Comparison of ENCODE assay signal across 10 cellular contexts in the genomic region with DNA sequence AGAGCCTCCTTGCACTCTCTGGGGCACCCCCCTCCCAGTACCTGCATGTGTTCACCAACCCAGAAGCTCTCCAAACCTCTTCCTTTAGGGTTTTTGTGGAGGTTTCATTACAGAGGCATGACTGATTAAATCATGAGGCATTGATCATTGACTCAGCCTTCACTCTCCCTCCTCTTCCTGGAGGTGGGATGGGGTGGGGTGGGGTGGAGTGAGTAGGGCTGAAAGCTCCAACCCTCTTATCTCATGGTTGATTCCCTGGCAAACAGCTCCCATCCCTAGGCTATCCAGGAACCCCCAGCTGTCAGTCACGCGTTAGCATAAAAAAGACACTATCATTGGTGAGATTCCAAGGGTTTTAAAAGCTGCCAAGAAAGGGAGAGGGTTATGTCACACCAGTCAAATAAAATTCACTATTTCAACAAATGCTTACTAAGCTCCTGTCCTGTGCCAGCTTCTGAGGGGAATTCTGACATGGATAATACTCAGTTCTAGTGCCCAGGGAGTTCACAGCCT. TPM values are rescaled to one million over a fixed set of nuclear protein-coding genes. Genes with fewer than 3 reads are reported as not detected.
DNase-seq lines count a peak whose midpoint lies in the region; ATAC-seq, FAIRE-seq and TF ChIP-seq lines count a peak whose summit lies in the region.
"Had no signal": no experiment of that assay in that cellular context is flagged by ENCODE, and none has a peak within 500 bp of the region (broad histone marks: within the 10 kb centered on the region; RNA-seq: fewer than 3 reads in every experiment).

No MANE protein-coding gene starts in this region.

- no peak overlapping the region for H2AFZ ChIP-seq in HepG2 (ENCODE audit: low read length)

- CTCF ChIA-PET in HepG2 (lab: Yijun Ruan, JAX; ENCODE audit: low intra/inter-chr PET ratio, low total read pairs): no interaction called here

- H4K20me1 ChIP-seq in HepG2 (ENCODE audit: insufficient read depth, low read length): no peaks in the 10 kb centered on the region

- ATAC-seq in HepG2: no peak
- ATAC-seq in RWPE2 (ENCODE audit: low read depth): peak; percentile 81
- ATAC-seq in upper lobe of right lung: peak; percentile 35
- no peak for ATAC-seq in HG02852 (IDR thresholded peaks at IDR 0.05; ENCODE audit: unreplicated experiment)

- TF ChIP-seq RAD21 in liver (IDR thresholded peaks at IDR 0.05): no peak
- TF ChIP-seq RAD21 in HepG2 (CRISPR knock-in tag; IDR thresholded peaks at IDR 0.05): no peak

- H3K79me2 ChIP-seq in HepG2 (ENCODE audit: insufficient read depth, low read length): no peaks in the 10 kb centered on the region

- TF ChIP-seq EP300 in HepG2 (IDR thresholded peaks at IDR 0.05; ENCODE audit: low read depth in 2 of 2, low read length in 2 of 2) (no peak), HepG2 (CRISPR knock-in tag; IDR thresholded peaks at IDR 0.05; ENCODE audit: borderline replicate concordance) (no peak), tibial nerve (IDR thresholded peaks at IDR 0.05) (no peak)

- intact Hi-C loops in HepG2 (cut with micrococcal nuclease; ENCODE audit: unreplicated experiment) (no loop called here), upper lobe of right lung (cut with DNase I) (no loop called here)

- H3K4me3 ChIP-seq in liver (ENCODE audit: low read depth in 1 of 3, low read length in 3 of 3): no peak overlapping the region
- H3K4me3 ChIP-seq in HepG2 (replicated peaks in 1 of 3; ENCODE audit: insufficient read depth in 1 of 3, low read depth in 2 of 3, low read length in 3 of 3): no peak overlapping the region
- no peak overlapping the region for H3K4me3 ChIP-seq in RWPE2 (ENCODE audit: severe bottlenecking)
- H3K4me3 ChIP-seq in fibroblast of mammary gland (ENCODE audit: control insufficient read depth, low read depth, low read length): no peak overlapping the region
- H3K4me3 ChIP-seq in upper lobe of right lung: no peak overlapping the region
- H3K4me3 ChIP-seq in tibial nerve: no peak overlapping the region
- H3K4me3 ChIP-seq: psoas muscle had no signal

- no peak for TF ChIP-seq POLR2A in HepG2 (IDR thresholded peaks at IDR 0.05; ENCODE audit: insufficient read depth in 1 of 2, low read depth in 2 of 2, low read length in 2 of 2)
- TF ChIP-seq POLR2A in tibial nerve (IDR thresholded peaks at IDR 0.05): no peak

- BruUV-seq in HepG2 (replicated peaks; lab: Mats Ljungman, UMichigan): no TSS peak

- no peak for DNase-seq in HepG2 (ENCODE audit: low spot score)
- DNase-seq in RWPE2 (ENCODE audit: low spot score): peak; percentile 80
- DNase-seq in fibroblast of mammary gland (ENCODE audit: low read depth): peak; percentile 68
- no peak for DNase-seq in upper lobe of right lung
- no peak for DNase-seq in tibial nerve (ENCODE audit: low spot score in 2 of 2)
- no peak for DNase-seq in hypothalamus (lab: John Stamatoyannopoulos, UW)
- DNase-seq: activated CD4-positive, alpha-beta T cell treated with anti-CD3 and anti-CD28 coated beads, Interleukin-2, amount 50 U/mL, for 4 hours; psoas muscle had no signal

- H3K9me3 ChIP-seq in liver (ENCODE audit: control insufficient read depth in 4 of 4, low read length in 3 of 4) (no peaks in the 10 kb centered on the region), HepG2 (ENCODE audit: low read length) (no peaks in the 10 kb centered on the region), RWPE2 (ENCODE audit: severe bottlenecking) (no peaks in the 10 kb centered on the region), upper lobe of right lung (no peaks in the 10 kb centered on the region), tibial nerve (no peaks in the 10 kb centered on the region)
- H3K9me3 ChIP-seq: psoas muscle had no signal

- H3K9ac ChIP-seq in liver (ENCODE audit: low read depth in 1 of 2, low read length in 2 of 2) (no peak overlapping the region), HepG2 (ENCODE audit: insufficient read depth, low read depth, low read length) (no peak overlapping the region)

- TF ChIP-seq CTCF in liver (IDR thresholded peaks at IDR 0.05; ENCODE audit: low read depth, low read length, missing input control): no peak
- no peak for TF ChIP-seq CTCF in HepG2 (CRISPR knock-in tag; IDR thresholded peaks at IDR 0.05)
- TF ChIP-seq CTCF in RWPE2 (IDR thresholded peaks at IDR 0.05; ENCODE audit: poor library complexity, severe bottlenecking): no peak
- no peak for TF ChIP-seq CTCF in fibroblast of mammary gland (conservative IDR thresholded peaks at IDR 0.05; ENCODE audit: control insufficient read depth, insufficient read depth, low read depth, low read length)
- TF ChIP-seq CTCF in upper lobe of right lung (IDR thresholded peaks at IDR 0.05): no peak
- TF ChIP-seq CTCF in tibial nerve (IDR thresholded peaks at IDR 0.05): no peak

- H3K4me2 ChIP-seq in HepG2 (ENCODE audit: low read depth, low read length): no peak overlapping the region

- H3K27ac ChIP-seq in liver (ENCODE audit: low read depth in 1 of 2, low read length in 2 of 2): peak overlapping the region; percentile 38 to 77
- H3K27ac ChIP-seq in HepG2 (ENCODE audit: extremely low read length, insufficient read depth, low read length): no peak overlapping the region
- peak overlapping the region; percentile 98 for H3K27ac ChIP-seq in RWPE2 (ENCODE audit: poor library complexity, severe bottlenecking)
- H3K27ac ChIP-seq in upper lobe of right lung: no peak overlapping the region
- H3K27ac ChIP-seq in tibial nerve: no peak overlapping the region
- H3K27ac ChIP-seq: psoas muscle had no signal

- in situ Hi-C loops in HepG2 (cut with HindIII; ENCODE audit: extremely low pct_ligation_motif_present, low pct_unique_long_range_greater_than_20kb): no loop called here

- peaks cover 4 to 12% (median 12%) of the 10 kb centered on the region in 4 donors for H3K4me1 ChIP-seq in liver (ENCODE audit: control insufficient read depth in 4 of 4, insufficient read depth in 4 of 4, low read length in 3 of 4)
- H3K4me1 ChIP-seq in HepG2 (ENCODE audit: insufficient read depth, low read length): no peaks in the 10 kb centered on the region
- H3K4me1 ChIP-seq in RWPE2 (ENCODE audit: insufficient read depth, poor library complexity, severe bottlenecking): peaks cover 68% of the 10 kb centered on the region
- peaks cover 27% of the 10 kb centered on the region for H3K4me1 ChIP-seq in upper lobe of right lung
- no peaks in the 10 kb centered on the region for H3K4me1 ChIP-seq in tibial nerve

- H3K36me3 ChIP-seq in liver (ENCODE audit: control insufficient read depth in 4 of 4, insufficient read depth in 3 of 4, low read depth in 1 of 4, low read length in 3 of 4) (no peaks in the 10 kb centered on the region), HepG2 (replicated peaks in 1 of 2; ENCODE audit: control insufficient read depth in 1 of 2, insufficient read depth in 2 of 2, low read length in 2 of 2) (no peaks in the 10 kb centered on the region), RWPE2 (ENCODE audit: low read depth) (no peaks in the 10 kb centered on the region), upper lobe of right lung (no peaks in the 10 kb centered on the region), tibial nerve (no peaks in the 10 kb centered on the region)

- WGBS in liver: 21% methylated on average over 2 of the region's 2 CpGs
- 57% methylated on average over 2 of the region's 2 CpGs for WGBS in HepG2 (ENCODE audit: low lambda C conversion rate)
- WGBS in tibial nerve, 2 donors: 52 to 65% methylated on average over 2 of the region's 2 CpGs

- FAIRE-seq in HepG2 (lab: Jason Lieb, UNC): no peak

- POLR2A ChIA-PET in HepG2 (lab: Yijun Ruan, JAX): no interaction called here

- H3K27me3 ChIP-seq in liver (ENCODE audit: control insufficient read depth in 4 of 4, insufficient read depth in 4 of 4, low read length in 3 of 4) (no peaks in the 10 kb centered on the region), HepG2 (ENCODE audit: control insufficient read depth in 1 of 2, insufficient read depth in 2 of 2, low read length in 2 of 2) (peaks cover 1 to 43% of the 10 kb centered on the region in 2 experiments; a peak in 4 of 5 replicates), RWPE2 (ENCODE audit: insufficient read depth, poor library complexity, severe bottlenecking) (no peaks in the 10 kb centered on the region), upper lobe of right lung (no peaks in the 10 kb centered on the region), tibial nerve (peaks cover 0 to 13% of the 10 kb centered on the region in 2 donors)

RNA-seq across cellular contexts. Expression of gene IL24, which starts 7.1 kb away (rescaled TPM):
- not detected for total RNA-seq in liver
- under 1 TPM in 1 of 2 donors, not detected in 1; 0.13 TPM for polyA plus RNA-seq in liver
- not detected in 2 replicates for total RNA-seq in HepG2 (2016; rRNA removed; fragmentation: Illumina TruSeq; extraction: Trizol)
- not detected in 2 replicates for total RNA-seq in HepG2 (2016; cell fraction: cytosol; rRNA removed; fragmentation: Illumina TruSeq; extraction: Trizol; ENCODE audit: low read depth)
- total RNA-seq in HepG2 (2016; cell fraction: insoluble cytoplasmic fraction; rRNA removed; fragmentation: Illumina TruSeq; extraction: Trizol): not detected in 2 replicates
- total RNA-seq in HepG2 (2016; cell fraction: membrane; rRNA removed; fragmentation: Illumina TruSeq; extraction: Trizol): not detected in 2 replicates
- total RNA-seq in HepG2 (2016; cell fraction: nucleus; rRNA removed; fragmentation: Illumina TruSeq; extraction: Trizol): not detected in 2 replicates
- polyA plus RNA-seq in HepG2 (2011; rRNA removed): not detected in 2 replicates
- polyA plus RNA-seq in HepG2 (2011; cell fraction: cytosol; rRNA removed): not detected in 2 replicates
- not detected in 2 replicates for polyA plus RNA-seq in HepG2 (2011; cell fraction: nucleus; rRNA removed)
- not detected in 2 replicates for polyA plus RNA-seq in HepG2 (2012)
- polyA plus RNA-seq in HepG2 (2016; cell fraction: cytosol; fragmentation: Illumina TruSeq; extraction: Trizol; ENCODE audit: low read depth): not detected in 2 replicates
- not detected in 2 replicates for polyA plus RNA-seq in HepG2 (2016; cell fraction: insoluble cytoplasmic fraction; fragmentation: Illumina TruSeq; extraction: Trizol; ENCODE audit: low read depth)
- not detected in 2 replicates for polyA plus RNA-seq in HepG2 (2016; cell fraction: membrane; fragmentation: Illumina TruSeq; extraction: Trizol; ENCODE audit: low read depth)
- not detected in 2 replicates for polyA plus RNA-seq in HepG2 (2016; cell fraction: nucleus; fragmentation: Illumina TruSeq; extraction: Trizol; ENCODE audit: insufficient read depth, low read depth)
- polyA minus RNA-seq in HepG2 (2011; rRNA and poly(A)+ RNA removed; ENCODE audit: low replicate concordance): 0.12 TPM in 1 of 2 replicates, not detected in the other
- polyA minus RNA-seq in HepG2 (2011; cell fraction: cytosol; rRNA and poly(A)+ RNA removed): not detected in 2 replicates
- not detected in 2 replicates for polyA minus RNA-seq in HepG2 (2011; cell fraction: nucleus; rRNA and poly(A)+ RNA removed)
- not detected for total RNA-seq in upper lobe of right lung
- not detected for total RNA-seq in tibial nerve

RNA-seq across cellular contexts. Expression of gene IL20, which starts 24.8 kb away (rescaled TPM):
- total RNA-seq in liver (under 1 TPM in 1 of 2 donors, not detected in 1; 0.17 TPM), HepG2 (2016; rRNA removed; fragmentation: Illumina TruSeq; extraction: Trizol) (not detected in 2 replicates), upper lobe of right lung (not detected), tibial nerve (not detected)
- polyA plus RNA-seq in liver (not detected), HepG2 (2011; rRNA removed) (0.05 TPM in 1 of 2 replicates, not detected in the other)
- not detected in 2 replicates for total RNA-seq in HepG2 (2016; cell fraction: cytosol; rRNA removed; fragmentation: Illumina TruSeq; extraction: Trizol; ENCODE audit: low read depth)
- total RNA-seq in HepG2 (2016; cell fraction: insoluble cytoplasmic fraction; rRNA removed; fragmentation: Illumina TruSeq; extraction: Trizol): not detected in 2 replicates
- not detected in 2 replicates for total RNA-seq in HepG2 (2016; cell fraction: membrane; rRNA removed; fragmentation: Illumina TruSeq; extraction: Trizol)
- total RNA-seq in HepG2 (2016; cell fraction: nucleus; rRNA removed; fragmentation: Illumina TruSeq; extraction: Trizol): not detected in 2 replicates
- polyA plus RNA-seq in HepG2 (2011; cell fraction: cytosol; rRNA removed): not detected in 2 replicates
- polyA plus RNA-seq in HepG2 (2011; cell fraction: nucleus; rRNA removed): not detected in 2 replicates
- not detected in 2 replicates for polyA plus RNA-seq in HepG2 (2012)
- polyA plus RNA-seq in HepG2 (2016; cell fraction: cytosol; fragmentation: Illumina TruSeq; extraction: Trizol; ENCODE audit: low read depth): not detected in 2 replicates
- polyA plus RNA-seq in HepG2 (2016; cell fraction: insoluble cytoplasmic fraction; fragmentation: Illumina TruSeq; extraction: Trizol; ENCODE audit: low read depth): not detected in 2 replicates
- polyA plus RNA-seq in HepG2 (2016; cell fraction: membrane; fragmentation: Illumina TruSeq; extraction: Trizol; ENCODE audit: low read depth): not detected in 2 replicates
- polyA plus RNA-seq in HepG2 (2016; cell fraction: nucleus; fragmentation: Illumina TruSeq; extraction: Trizol; ENCODE audit: insufficient read depth, low read depth): not detected in 2 replicates
- polyA minus RNA-seq in HepG2 (2011; rRNA and poly(A)+ RNA removed; ENCODE audit: low replicate concordance): not detected in 2 replicates
- not detected in 2 replicates for polyA minus RNA-seq in HepG2 (2011; cell fraction: cytosol; rRNA and poly(A)+ RNA removed)
- not detected in 2 replicates for polyA minus RNA-seq in HepG2 (2011; cell fraction: nucleus; rRNA and poly(A)+ RNA removed)
- polyA plus RNA-seq: psoas muscle had no signal

RNA-seq across cellular contexts. Expression of gene FCMR, which starts 31.6 kb away (rescaled TPM):
- 1 to 10 TPM in 1 of 2 donors, under 1 TPM in 1; 0.70 to 1.3 TPM for total RNA-seq in liver
- polyA plus RNA-seq in liver: 1 to 10 TPM; 2.2 to 3.6 TPM
- not detected in 2 replicates for total RNA-seq in HepG2 (2016; rRNA removed; fragmentation: Illumina TruSeq; extraction: Trizol)
- total RNA-seq in HepG2 (2016; cell fraction: cytosol; rRNA removed; fragmentation: Illumina TruSeq; extraction: Trizol; ENCODE audit: low read depth): not detected in 2 replicates
- not detected in 2 replicates for total RNA-seq in HepG2 (2016; cell fraction: insoluble cytoplasmic fraction; rRNA removed; fragmentation: Illumina TruSeq; extraction: Trizol)
- not detected in 2 replicates for total RNA-seq in HepG2 (2016; cell fraction: membrane; rRNA removed; fragmentation: Illumina TruSeq; extraction: Trizol)
- total RNA-seq in HepG2 (2016; cell fraction: nucleus; rRNA removed; fragmentation: Illumina TruSeq; extraction: Trizol): not detected in 2 replicates
- polyA plus RNA-seq in HepG2 (2011; rRNA removed): 0.47 TPM in 1 of 2 replicates, not detected in the other
- 0.10 TPM in 1 of 2 replicates, not detected in the other for polyA plus RNA-seq in HepG2 (2011; cell fraction: cytosol; rRNA removed)
- polyA plus RNA-seq in HepG2 (2011; cell fraction: nucleus; rRNA removed): 0.10 TPM in 1 of 2 replicates, not detected in the other
- polyA plus RNA-seq in HepG2 (2012): not detected in 2 replicates
- not detected in 2 replicates for polyA plus RNA-seq in HepG2 (2016; cell fraction: cytosol; fragmentation: Illumina TruSeq; extraction: Trizol; ENCODE audit: low read depth)
- polyA plus RNA-seq in HepG2 (2016; cell fraction: insoluble cytoplasmic fraction; fragmentation: Illumina TruSeq; extraction: Trizol; ENCODE audit: low read depth): not detected in 2 replicates
- not detected in 2 replicates for polyA plus RNA-seq in HepG2 (2016; cell fraction: membrane; fragmentation: Illumina TruSeq; extraction: Trizol; ENCODE audit: low read depth)
- polyA plus RNA-seq in HepG2 (2016; cell fraction: nucleus; fragmentation: Illumina TruSeq; extraction: Trizol; ENCODE audit: insufficient read depth, low read depth): not detected in 2 replicates
- 3.1 TPM in 1 of 2 replicates, not detected in the other for polyA minus RNA-seq in HepG2 (2011; rRNA and poly(A)+ RNA removed; ENCODE audit: low replicate concordance)
- polyA minus RNA-seq in HepG2 (2011; cell fraction: cytosol; rRNA and poly(A)+ RNA removed): not detected in 2 replicates
- polyA minus RNA-seq in HepG2 (2011; cell fraction: nucleus; rRNA and poly(A)+ RNA removed): not detected in 2 replicates
- total RNA-seq in upper lobe of right lung: 12.6 TPM
- total RNA-seq in tibial nerve: 1 to 10 TPM; 1.8 to 3.1 (median 2.6) TPM

RNA-seq across cellular contexts. Expression of gene PIGR, which starts 56.1 kb away (rescaled TPM):
- total RNA-seq in liver (10 to 100 TPM in 1 of 2 donors, under 1 TPM in 1; 0.09 to 43.3 TPM), HepG2 (2016; rRNA removed; fragmentation: Illumina TruSeq; extraction: Trizol) (not detected in 2 replicates), upper lobe of right lung (700 TPM), tibial nerve (under 1 TPM in 1 of 4 donors, not detected in 3; 0.22 TPM)
- polyA plus RNA-seq in liver (10 to 100 TPM; 12.0 to 16.1 TPM), HepG2 (2011; rRNA removed) (0.04 TPM in 1 of 2 replicates, not detected in the other)
- not detected in 2 replicates for total RNA-seq in HepG2 (2016; cell fraction: cytosol; rRNA removed; fragmentation: Illumina TruSeq; extraction: Trizol; ENCODE audit: low read depth)
- total RNA-seq in HepG2 (2016; cell fraction: insoluble cytoplasmic fraction; rRNA removed; fragmentation: Illumina TruSeq; extraction: Trizol): not detected in 2 replicates
- not detected in 2 replicates for total RNA-seq in HepG2 (2016; cell fraction: membrane; rRNA removed; fragmentation: Illumina TruSeq; extraction: Trizol)
- total RNA-seq in HepG2 (2016; cell fraction: nucleus; rRNA removed; fragmentation: Illumina TruSeq; extraction: Trizol): not detected in 2 replicates
- polyA plus RNA-seq in HepG2 (2011; cell fraction: cytosol; rRNA removed): not detected in 2 replicates
- polyA plus RNA-seq in HepG2 (2011; cell fraction: nucleus; rRNA removed): not detected in 2 replicates
- polyA plus RNA-seq in HepG2 (2012): not detected in 2 replicates
- not detected in 2 replicates for polyA plus RNA-seq in HepG2 (2016; cell fraction: cytosol; fragmentation: Illumina TruSeq; extraction: Trizol; ENCODE audit: low read depth)
- not detected in 2 replicates for polyA plus RNA-seq in HepG2 (2016; cell fraction: insoluble cytoplasmic fraction; fragmentation: Illumina TruSeq; extraction: Trizol; ENCODE audit: low read depth)
- not detected in 2 replicates for polyA plus RNA-seq in HepG2 (2016; cell fraction: membrane; fragmentation: Illumina TruSeq; extraction: Trizol; ENCODE audit: low read depth)
- not detected in 2 replicates for polyA plus RNA-seq in HepG2 (2016; cell fraction: nucleus; fragmentation: Illumina TruSeq; extraction: Trizol; ENCODE audit: insufficient read depth, low read depth)
- not detected in 2 replicates for polyA minus RNA-seq in HepG2 (2011; rRNA and poly(A)+ RNA removed; ENCODE audit: low replicate concordance)
- not detected in 2 replicates for polyA minus RNA-seq in HepG2 (2011; cell fraction: cytosol; rRNA and poly(A)+ RNA removed)
- not detected in 2 replicates for polyA minus RNA-seq in HepG2 (2011; cell fraction: nucleus; rRNA and poly(A)+ RNA removed)

Comparison
In these comparisons a context has a peak if more than half of its experiments do, and no peak if none do; other contexts are left out.
1. H3K27ac ChIP-seq: peak in liver (2 of 2) and RWPE2 (single experiment); none in HepG2 (single experiment), upper lobe of right lung (single experiment) and tibial nerve (0 of 4).
2. ATAC-seq: peak in RWPE2 (single experiment) and upper lobe of right lung (single experiment); none in HepG2 (single experiment) and HG02852 (single experiment).
3. DNase-seq: peak in RWPE2 (single experiment) and fibroblast of mammary gland (single experiment); none in HepG2 (single experiment), upper lobe of right lung (single experiment), tibial nerve (0 of 2) and hypothalamus (0 of 51).